1 cellular context compared by ENCODE assay signal in genomic region chr17:3794890-3795757, GRCh38.
TF ChIP-seq lines count a peak whose summit lies in the region.

No MANE protein-coding gene starts in this region.

TF ChIP-seq in HepG2, 621 proteins besides CTCF, POLR2A, EP300 and RAD21 (continued from another document and continues in another):
- TF ChIP-seq FOXP4 (CRISPR knock-in tag; IDR thresholded peaks at IDR 0.05) (peak; percentile 75), NFAT5 (CRISPR knock-in tag; IDR thresholded peaks at IDR 0.05) (0 out of 2 replicates have a peak, but pooled peaks have one; percentile 57), IRF2 (CRISPR knock-in tag; IDR thresholded peaks at IDR 0.05) (peak; percentile 65), ZKSCAN8 (CRISPR knock-in tag; IDR thresholded peaks at IDR 0.05; ENCODE audit: borderline replicate concordance) (0 out of 2 replicates have a peak, but pooled peaks have one; percentile 54), SKI (IDR thresholded peaks at IDR 0.05; ENCODE audit: partially characterized antibody) (peak; percentile 58), IKZF5 (CRISPR knock-in tag; IDR thresholded peaks at IDR 0.05) (peak; percentile 43; the same call in 1 of the 2 replicates), PRDM4 (CRISPR knock-in tag; IDR thresholded peaks at IDR 0.05; ENCODE audit: borderline replicate concordance) (no peak), CCDC6 (CRISPR knock-in tag; IDR thresholded peaks at IDR 0.05) (peak; percentile 74; the same call in 1 of the 2 replicates), MTERF4 (CRISPR knock-in tag; IDR thresholded peaks at IDR 0.05) (peak; percentile 90; the same call in 1 of the 2 replicates), ZNF614 (CRISPR knock-in tag; IDR thresholded peaks at IDR 0.05; ENCODE audit: borderline replicate concordance) (0 out of 2 replicates have a peak, but pooled peaks have one; percentile 12), ATF6 (CRISPR knock-in tag; conservative IDR thresholded peaks at IDR 0.05) (no peak), SALL2 (CRISPR knock-in tag; IDR thresholded peaks at IDR 0.05) (0 out of 2 replicates have a peak, but pooled peaks have one; percentile 70), JDP2 (CRISPR knock-in tag; IDR thresholded peaks at IDR 0.05; ENCODE audit: borderline replicate concordance) (no peak), ZNF264 (CRISPR knock-in tag; IDR thresholded peaks at IDR 0.05) (peak; percentile 85), MYC (CRISPR knock-in tag; IDR thresholded peaks at IDR 0.05; ENCODE audit: borderline replicate concordance) (peak; percentile 61; the same call in 1 of the 2 replicates), CREBL2 (CRISPR knock-in tag; IDR thresholded peaks at IDR 0.05; ENCODE audit: borderline replicate concordance) (no peak), MAX (IDR thresholded peaks at IDR 0.05) (peak; percentile 88), NCOA2 (CRISPR knock-in tag; IDR thresholded peaks at IDR 0.05) (peak; percentile 74), PAXIP1 (CRISPR knock-in tag; conservative IDR thresholded peaks at IDR 0.05) (peak; percentile 87), NR2F1 (CRISPR knock-in tag; IDR thresholded peaks at IDR 0.05) (peak in 1 of 2 experiments; percentile 17; a peak in 1 of 4 replicates), MED1 (CRISPR knock-in tag; IDR thresholded peaks at IDR 0.05) (peak; percentile 83), POGZ (CRISPR knock-in tag; IDR thresholded peaks at IDR 0.05) (peak; percentile 11; the same call in 1 of the 2 replicates), ZNF101 (CRISPR knock-in tag; IDR thresholded peaks at IDR 0.05; ENCODE audit: borderline replicate concordance, low read depth) (no peak), DRAP1 (CRISPR knock-in tag; IDR thresholded peaks at IDR 0.05) (0 out of 2 replicates have a peak, but pooled peaks have one; percentile 6), HOXD1 (CRISPR knock-in tag; IDR thresholded peaks at IDR 0.05) (peak; percentile 41; the same call in 1 of the 2 replicates), PATZ1 (CRISPR knock-in tag; IDR thresholded peaks at IDR 0.05) (peak; percentile 99), ZNF704 (CRISPR knock-in tag; IDR thresholded peaks at IDR 0.05; ENCODE audit: borderline replicate concordance) (no peak; the same call in 1 of the 2 replicates), ZC3H4 (CRISPR knock-in tag; IDR thresholded peaks at IDR 0.05; ENCODE audit: borderline replicate concordance) (peak; percentile 61; the same call in 1 of the 2 replicates), KMT2A (CRISPR knock-in tag; IDR thresholded peaks at IDR 0.05) (no peak), CEBPG (CRISPR knock-in tag; IDR thresholded peaks at IDR 0.05) (peak; percentile 51), HIVEP1 (CRISPR knock-in tag; IDR thresholded peaks at IDR 0.05) (0 out of 2 replicates have a peak, but pooled peaks have one; percentile 0), ZC3H13 (CRISPR knock-in tag; IDR thresholded peaks at IDR 0.05) (peak; percentile 78), ZNF776 (CRISPR knock-in tag; IDR thresholded peaks at IDR 0.05) (no peak; the same call in 1 of the 2 replicates)
